Comparison of ENCODE assay signal across 12 cellular contexts in the genomic region with DNA sequence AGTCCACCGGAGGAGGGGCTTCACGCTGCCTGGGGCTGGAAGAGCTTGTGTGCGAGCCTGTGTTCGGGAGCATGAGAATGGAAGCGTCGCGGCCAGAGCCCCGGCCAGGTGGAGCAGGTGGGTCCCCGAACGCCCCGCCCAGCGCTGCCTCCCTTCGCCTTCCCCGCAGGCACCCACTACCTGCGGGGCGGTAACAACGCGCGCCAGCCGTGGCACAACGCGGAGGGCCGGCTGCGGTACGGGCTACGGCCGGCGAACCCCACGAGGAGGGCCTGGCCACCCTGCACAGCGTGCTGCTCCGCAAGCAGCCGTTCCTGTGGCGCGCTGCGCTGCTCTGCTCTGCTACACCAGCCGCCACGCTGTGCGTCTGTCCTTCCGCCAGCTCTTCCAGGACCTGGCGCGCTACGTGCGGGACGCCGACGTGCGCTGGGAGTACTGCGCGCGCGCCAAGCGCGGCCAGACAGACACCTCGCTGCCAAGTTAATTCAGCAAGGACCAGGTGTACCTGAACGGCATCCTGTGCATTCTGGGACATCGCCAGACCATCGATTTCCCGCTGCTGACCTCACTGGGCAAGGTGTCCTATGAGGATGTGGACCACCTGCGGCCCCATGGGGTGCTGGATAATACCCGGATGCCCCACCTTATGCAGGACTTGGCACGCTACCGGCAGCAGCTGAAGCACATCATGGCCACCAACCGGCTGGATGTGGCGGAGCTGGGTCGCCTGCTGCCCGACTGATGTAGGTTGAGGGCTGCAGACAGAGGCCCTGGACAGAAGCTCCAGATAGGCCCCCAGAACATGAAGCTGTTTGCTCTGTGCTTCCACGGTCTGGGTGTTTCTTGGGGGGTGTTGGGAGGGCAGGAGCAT.
DNase-seq lines count a peak whose midpoint lies in the region; ATAC-seq and TF ChIP-seq lines count a peak whose summit lies in the region.
"Had no signal": no experiment of that assay in that cellular context is flagged by ENCODE, and none has a peak within 500 bp of the region (broad histone marks: within the 10 kb centered on the region; RNA-seq: fewer than 3 reads in every experiment).

No MANE protein-coding gene starts in this region.

- H3K36me3 ChIP-seq in heart right ventricle: no peaks in the 10 kb centered on the region
- H3K36me3 ChIP-seq in CD4-positive, alpha-beta memory T cell (ENCODE audit: insufficient read depth, low read length): no peaks in the 10 kb centered on the region

- intact Hi-C loops in heart right ventricle (cut with DNase I): no loop called here
- intact Hi-C loops in CD4-positive, alpha-beta memory T cell (cut with micrococcal nuclease): no loop called here

- H3K4me1 ChIP-seq in heart right ventricle: no peaks in the 10 kb centered on the region
- H3K4me1 ChIP-seq in CD4-positive, alpha-beta memory T cell (ENCODE audit: insufficient read depth, low read length): no peaks in the 10 kb centered on the region

- no peak for TF ChIP-seq CTCF in heart right ventricle (IDR thresholded peaks at IDR 0.05)

- POLR2A ChIA-PET in activated CD4-positive, alpha-beta T cell treated with anti-CD3 and anti-CD28 coated beads, Interleukin-2, amount 10 ng/mL, durations not matched to agents 7 days and 5 days (lab: Charles Lee): no interaction called here
- POLR2A ChIA-PET in CD4-positive, alpha-beta memory T cell (lab: Charles Lee; ENCODE audit: partially characterized antibody): no interaction called here

- ATAC-seq in heart right ventricle (peak; percentile 20 to 81 (median 52)), HG02970 (IDR thresholded peaks at IDR 0.05; ENCODE audit: low FRiP score, unreplicated experiment) (no peak)
- peak; percentile 14 for ATAC-seq in stimulated activated effector memory CD8-positive, alpha-beta T cell treated with anti-CD3 and anti-CD28 coated beads, Interleukin-12 subunit alpha, Interleukin-12 subunit beta, amount 100 ng/mL, for 72 hours

- no peaks in the 10 kb centered on the region for H3K9me3 Mint-ChIP-seq in activated CD4-positive, alpha-beta T cell treated with anti-CD3 and anti-CD28 coated beads, Interleukin-2, amount 10 ng/mL, durations not matched to agents 7 days and 5 days
- H3K9me3 Mint-ChIP-seq in stimulated activated effector memory CD8-positive, alpha-beta T cell treated with anti-CD3 and anti-CD28 coated beads, Interleukin-12 subunit alpha, Interleukin-12 subunit beta, amount 100 ng/mL, for 72 hours: peaks cover 3% of the 10 kb centered on the region
- H3K9me3 Mint-ChIP-seq in CD4-positive, alpha-beta memory T cell: peaks cover 0 to 3% (median 0%) of the 10 kb centered on the region in 8 donors

- H3K27me3 Mint-ChIP-seq in activated CD4-positive, alpha-beta T cell treated with anti-CD3 and anti-CD28 coated beads, Interleukin-2, amount 10 ng/mL, durations not matched to agents 7 days and 5 days: no peaks in the 10 kb centered on the region
- H3K27me3 Mint-ChIP-seq in CD4-positive, alpha-beta memory T cell: peaks cover 7 to 9% of the 10 kb centered on the region in 2 donors

- WGBS in heart right ventricle, 2 donors: 42 to 49% methylated on average over 67 of the region's 67 CpGs

- H3K9me3 ChIP-seq in heart right ventricle: no peaks in the 10 kb centered on the region
- no peaks in the 10 kb centered on the region for H3K9me3 ChIP-seq in CD4-positive, alpha-beta memory T cell (ENCODE audit: control insufficient read depth in 1 of 2, low read length in 2 of 2)

- no peak overlapping the region for H3K27ac ChIP-seq in heart right ventricle
- no peak overlapping the region for H3K27ac ChIP-seq in CD4-positive, alpha-beta memory T cell (ENCODE audit: low read depth, low read length)

- CTCF ChIA-PET in activated CD4-positive, alpha-beta T cell treated with anti-CD3 and anti-CD28 coated beads, Interleukin-2, amount 10 ng/mL, durations not matched to agents 7 days and 5 days (lab: Charles Lee): no interaction called here
- CTCF ChIA-PET in CD4-positive, alpha-beta memory T cell (lab: Charles Lee; ENCODE audit: partially characterized antibody): no interaction called here

- peaks cover 2% of the 10 kb centered on the region for H3K4me1 Mint-ChIP-seq in activated CD4-positive, alpha-beta T cell treated with anti-CD3 and anti-CD28 coated beads, Interleukin-2, amount 10 ng/mL, durations not matched to agents 7 days and 5 days
- no peaks in the 10 kb centered on the region for H3K4me1 Mint-ChIP-seq in stimulated activated effector memory CD8-positive, alpha-beta T cell treated with anti-CD3 and anti-CD28 coated beads, Interleukin-12 subunit alpha, Interleukin-12 subunit beta, amount 100 ng/mL, for 72 hours
- H3K4me1 Mint-ChIP-seq in CD4-positive, alpha-beta memory T cell: peaks cover 0 to 3% (median 0%) of the 10 kb centered on the region in 4 donors

- peaks cover 0 to 8% (median 0%) of the 10 kb centered on the region in 7 donors for H3K27me3 ChIP-seq in heart right ventricle
- H3K27me3 ChIP-seq in CD4-positive, alpha-beta memory T cell (ENCODE audit: insufficient read depth, low read length): no peaks in the 10 kb centered on the region

- DNase-seq in activated CD4-positive, alpha-beta T cell treated with anti-CD3 and anti-CD28 coated beads, Interleukin-2, amount 10 ng/mL, durations not matched to agents 7 days and 5 days: no peak
- no peak for DNase-seq in activated CD4-positive, alpha-beta T cell treated with anti-CD3 and anti-CD28 coated beads for 1 hour
- peak; percentile 41 for DNase-seq in NCI-H748 treated with DMSO at 0.1 percent for 48 hours (lab: John Stamatoyannopoulos, UW)
- peak in 1 of 2 donors; percentile 23 for DNase-seq in heart right ventricle
- no peak for DNase-seq in stimulated activated effector memory CD8-positive, alpha-beta T cell treated with anti-CD3 and anti-CD28 coated beads, Interleukin-12 subunit alpha, Interleukin-12 subunit beta, amount 100 ng/mL, for 72 hours (ENCODE audit: low spot score in 2 of 2)
- DNase-seq in CD4-positive, alpha-beta memory T cell: no peak
- no peak for DNase-seq in inferior parietal cortex (ENCODE audit: extremely low spot score)
- DNase-seq: ACHN; activated CD4-positive, alpha-beta T cell treated with anti-CD3 and anti-CD28 coated beads, Interleukin-2, amount 50 U/mL, for 1 hour; Kasumi-1 had no signal

- peak overlapping the region in 5 of 10 donors; percentile 17 to 37 (median 23) for H3K4me3 ChIP-seq in heart right ventricle
- H3K4me3 ChIP-seq in CD4-positive, alpha-beta memory T cell (ENCODE audit: low read length in 2 of 2): no peak overlapping the region
- H3K4me3 ChIP-seq: smooth muscle cell had no signal

- H3K4me3 Mint-ChIP-seq in activated CD4-positive, alpha-beta T cell treated with anti-CD3 and anti-CD28 coated beads, Interleukin-2, amount 10 ng/mL, durations not matched to agents 7 days and 5 days: peak overlapping the region; percentile 51
- no peak overlapping the region for H3K4me3 Mint-ChIP-seq in stimulated activated effector memory CD8-positive, alpha-beta T cell treated with anti-CD3 and anti-CD28 coated beads, Interleukin-12 subunit alpha, Interleukin-12 subunit beta, amount 100 ng/mL, for 72 hours
- H3K4me3 Mint-ChIP-seq in CD4-positive, alpha-beta memory T cell: no peak overlapping the region

- H3K36me3 Mint-ChIP-seq in activated CD4-positive, alpha-beta T cell treated with anti-CD3 and anti-CD28 coated beads, Interleukin-2, amount 10 ng/mL, durations not matched to agents 7 days and 5 days (ENCODE audit: low read depth): no peaks in the 10 kb centered on the region
- H3K36me3 Mint-ChIP-seq in stimulated activated effector memory CD8-positive, alpha-beta T cell treated with anti-CD3 and anti-CD28 coated beads, Interleukin-12 subunit alpha, Interleukin-12 subunit beta, amount 100 ng/mL, for 72 hours: no peaks in the 10 kb centered on the region
- H3K36me3 Mint-ChIP-seq in CD4-positive, alpha-beta memory T cell: no peaks in the 10 kb centered on the region

- no peak overlapping the region for H3K27ac Mint-ChIP-seq in activated CD4-positive, alpha-beta T cell treated with anti-CD3 and anti-CD28 coated beads, Interleukin-2, amount 10 ng/mL, durations not matched to agents 7 days and 5 days
- no peak overlapping the region for H3K27ac Mint-ChIP-seq in stimulated activated effector memory CD8-positive, alpha-beta T cell treated with anti-CD3 and anti-CD28 coated beads, Interleukin-12 subunit alpha, Interleukin-12 subunit beta, amount 100 ng/mL, for 72 hours
- H3K27ac Mint-ChIP-seq in CD4-positive, alpha-beta memory T cell: no peak overlapping the region
